Comparison of ENCODE assay signal across 8 cellular contexts in the genomic region with DNA sequence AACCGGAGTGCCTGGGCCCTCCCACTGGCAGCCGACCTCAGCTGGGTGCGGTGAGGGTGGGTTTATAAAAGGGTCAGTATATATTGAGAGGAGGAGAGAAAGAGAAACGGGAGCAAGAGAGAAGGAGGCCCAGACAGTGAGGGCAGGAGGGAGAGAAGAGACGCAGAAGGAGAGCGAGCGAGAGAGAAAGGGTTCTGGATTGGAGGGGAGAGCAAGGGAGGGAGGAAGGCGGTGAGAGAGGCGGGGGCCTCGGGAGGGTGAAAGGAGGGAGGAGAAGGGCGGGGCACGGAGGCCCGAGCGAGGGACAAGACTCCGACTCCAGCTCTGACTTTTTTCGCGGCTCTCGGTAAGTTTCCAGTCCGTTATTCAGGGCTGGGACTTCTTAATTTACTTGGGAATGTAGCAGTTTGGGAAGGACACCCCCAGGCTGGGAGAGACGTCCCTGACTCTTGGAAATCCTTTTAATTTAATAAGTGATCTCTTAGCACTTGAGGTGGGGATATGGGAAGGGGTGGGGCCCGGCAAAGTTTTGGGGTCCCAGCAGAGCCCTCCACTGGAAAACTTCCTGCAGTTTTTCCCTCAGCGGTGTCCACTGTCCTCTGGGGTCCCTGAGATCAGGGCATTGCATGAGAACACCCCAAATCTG. TPM values are rescaled to one million over a fixed set of nuclear protein-coding genes. Genes with fewer than 3 reads are reported as not detected.
DNase-seq lines count a peak whose midpoint lies in the region; ATAC-seq and TF ChIP-seq lines count a peak whose summit lies in the region.

Gene EMP3, plus strand, starts transcription at position 288 of the 646 bp plus-strand sequence. CDS start 1,293 bp downstream, outside the sequence.

- H3K27me3 ChIP-seq in esophagus (ENCODE audit: control insufficient read depth in 1 of 2, insufficient read depth in 2 of 2, low read length in 2 of 2) = no peaks in the 10 kb centered on the region

- 1 to 2% methylated on average over 22 of the region's 22 CpGs for WGBS in esophagus, 2 donors

- H3K27ac ChIP-seq in esophagus (ENCODE audit: low read depth in 2 of 2, low read length in 1 of 2) = peak within 1 kb of the TSS; percentile 84 to 89

- TF ChIP-seq POLR2A in GM19099 (IDR thresholded peaks at IDR 0.05; ENCODE audit: extremely low read depth, insufficient read length, low read depth) = peak; percentile 76

- peak within 1 kb of the TSS; percentile 98 to 100 (median 100) for H3K27ac Mint-ChIP-seq in naive thymus-derived CD8-positive, alpha-beta T cell
- H3K27ac Mint-ChIP-seq in stimulated activated naive CD8-positive, alpha-beta T cell treated with anti-CD3 and anti-CD28 coated beads, Interleukin-15, Interleukin-2, amounts not matched to agents 100 ng/mL and 50 ng/mL, for 24 hours = peak within 1 kb of the TSS; percentile 98

- peaks cover 3 to 16% of the 10 kb centered on the region in 2 donors for H3K4me1 ChIP-seq in esophagus (ENCODE audit: control insufficient read depth in 2 of 2, insufficient read depth in 2 of 2, low read length in 1 of 2)

- DNase-seq in OCI-M2 (lab: John Stamatoyannopoulos, UW; ENCODE audit: unreplicated experiment) (peak; percentile 25), activated T-cell treated with anti-CD3 and anti-CD28 coated beads for 4 hours (peak; percentile 72), HuH-7 (ENCODE audit: low spot score) (no peak), NCI-H526 treated with DMSO at 0.1 percent for 48 hours (lab: John Stamatoyannopoulos, UW) (no peak)
- DNase-seq in naive thymus-derived CD8-positive, alpha-beta T cell = peak; percentile 74 to 92 (median 83)

- H3K4me3 ChIP-seq in esophagus (ENCODE audit: low read depth in 1 of 2, low read length in 2 of 2) = peak within 1 kb of the TSS; percentile 5 to 25

- peaks cover 0 to 3% of the 10 kb centered on the region in 2 donors for H3K36me3 ChIP-seq in esophagus (ENCODE audit: control insufficient read depth in 2 of 2, insufficient read depth in 2 of 2, low read length in 1 of 2)

- H3K4me3 Mint-ChIP-seq in naive thymus-derived CD8-positive, alpha-beta T cell = peak within 1 kb of the TSS; percentile 86 to 100 (median 96)
- peak within 1 kb of the TSS; percentile 91 for H3K4me3 Mint-ChIP-seq in stimulated activated naive CD8-positive, alpha-beta T cell treated with anti-CD3 and anti-CD28 coated beads, Interleukin-15, Interleukin-2, amounts not matched to agents 100 ng/mL and 50 ng/mL, for 24 hours

- POLR2A ChIA-PET in naive thymus-derived CD8-positive, alpha-beta T cell (lab: Charles Lee) = interaction anchor here (0.5 to 10.7 kb wide), 10 partner anchors 9 to 1548 kb away, joined by 3 to 484 read pairs (median 3); partner anchors contain the start of genes CARD8, SYNGR4 and TMEM143

- ATAC-seq in naive thymus-derived CD8-positive, alpha-beta T cell = peak; percentile 32 to 34

- no peaks in the 10 kb centered on the region for H3K9me3 Mint-ChIP-seq in naive thymus-derived CD8-positive, alpha-beta T cell
- H3K9me3 Mint-ChIP-seq in stimulated activated naive CD8-positive, alpha-beta T cell treated with anti-CD3 and anti-CD28 coated beads, Interleukin-15, Interleukin-2, amounts not matched to agents 100 ng/mL and 50 ng/mL, for 24 hours = no peaks in the 10 kb centered on the region

- H3K36me3 Mint-ChIP-seq in naive thymus-derived CD8-positive, alpha-beta T cell = peaks cover 0 to 35% (median 25%) of the 10 kb centered on the region in 3 donors
- peaks cover 40% of the 10 kb centered on the region for H3K36me3 Mint-ChIP-seq in stimulated activated naive CD8-positive, alpha-beta T cell treated with anti-CD3 and anti-CD28 coated beads, Interleukin-15, Interleukin-2, amounts not matched to agents 100 ng/mL and 50 ng/mL, for 24 hours (ENCODE audit: low read depth)

- no peaks in the 10 kb centered on the region for H3K9me3 ChIP-seq in esophagus (ENCODE audit: control insufficient read depth in 2 of 2, insufficient read depth in 1 of 2, low read depth in 1 of 2, low read length in 1 of 2)

- peaks cover 39 to 91% (median 83%) of the 10 kb centered on the region in 4 donors for H3K4me1 Mint-ChIP-seq in naive thymus-derived CD8-positive, alpha-beta T cell
- H3K4me1 Mint-ChIP-seq in stimulated activated naive CD8-positive, alpha-beta T cell treated with anti-CD3 and anti-CD28 coated beads, Interleukin-15, Interleukin-2, amounts not matched to agents 100 ng/mL and 50 ng/mL, for 24 hours (ENCODE audit: low read depth) = peaks cover 89% of the 10 kb centered on the region

- no peaks in the 10 kb centered on the region for H3K27me3 Mint-ChIP-seq in naive thymus-derived CD8-positive, alpha-beta T cell
- H3K27me3 Mint-ChIP-seq in stimulated activated naive CD8-positive, alpha-beta T cell treated with anti-CD3 and anti-CD28 coated beads, Interleukin-15, Interleukin-2, amounts not matched to agents 100 ng/mL and 50 ng/mL, for 24 hours = no peaks in the 10 kb centered on the region

RNA-seq across cellular contexts. Expression of gene EMP3, which starts in this region (rescaled TPM):
- 10 to 100 TPM; 17.6 to 21.5 TPM for polyA plus RNA-seq in esophagus
- 100 to 1,000 TPM; 275 to 277 TPM for total RNA-seq in naive thymus-derived CD8-positive, alpha-beta T cell
- 100 to 1,000 TPM; 514 to 721 (median 617) TPM for polyA plus RNA-seq in naive thymus-derived CD8-positive, alpha-beta T cell

Comparison
In these comparisons a context has a peak if more than half of its experiments do, and no peak if none do; other contexts are left out.
1. RNA of gene EMP3 (polyA plus RNA-seq): 514 to 721 TPM in naive thymus-derived CD8-positive, alpha-beta T cell; 17.6 to 21.5 TPM in esophagus; every median in the first group is over 10 times any median in the second.
2. DNase-seq: peak in OCI-M2 (single experiment), activated T-cell treated with anti-CD3 and anti-CD28 coated beads for 4 hours (single experiment) and naive thymus-derived CD8-positive, alpha-beta T cell (10 of 10); none in HuH-7 (single experiment) and NCI-H526 treated with DMSO at 0.1 percent for 48 hours (single experiment).